Comparison of ENCODE assay signal across 1 cellular context in genomic region chr20:49319204-49319809, GRCh38.
TF ChIP-seq lines count a peak whose summit lies in the region.

No MANE protein-coding gene starts in this region.

TF ChIP-seq in H1, 55 proteins besides CTCF, POLR2A, EP300 and RAD21:
- TF ChIP-seq KDM1A (IDR thresholded peaks at IDR 0.05; ENCODE audit: borderline replicate concordance, low read length) = no peak
